Comparison of ENCODE assay signal across 14 cellular contexts in the genomic region with DNA sequence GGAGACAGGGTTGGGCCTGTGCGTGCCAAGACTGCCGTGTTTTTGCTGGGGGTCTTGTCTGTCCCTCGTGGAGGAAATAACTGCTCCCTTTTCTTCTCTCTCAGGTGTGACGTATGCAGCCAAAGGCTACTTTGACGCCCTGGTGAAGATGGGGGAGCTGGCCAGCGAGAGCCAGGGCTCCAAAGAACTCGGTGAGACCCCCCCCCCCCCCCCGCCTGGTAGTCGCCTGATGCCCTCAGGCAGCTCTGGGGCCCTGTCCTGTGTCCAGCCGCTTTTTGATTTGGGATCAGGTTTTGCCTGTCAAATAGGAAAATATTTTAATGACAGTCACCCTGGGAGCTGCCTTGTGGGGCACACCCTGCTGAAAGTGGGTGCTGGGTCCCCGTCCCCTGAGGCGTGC. TPM values are rescaled to one million over a fixed set of nuclear protein-coding genes. Genes with fewer than 3 reads are reported as not detected.
DNase-seq lines count a peak whose midpoint lies in the region; ATAC-seq and TF ChIP-seq lines count a peak whose summit lies in the region.
"Had no signal": no experiment of that assay in that cellular context is flagged by ENCODE, and none has a peak within 500 bp of the region (broad histone marks: within the 10 kb centered on the region; RNA-seq: fewer than 3 reads in every experiment).

No MANE protein-coding gene starts in this region.

- ATAC-seq in left lung: no peak

- H4K20me1 ChIP-seq in BLaER1: peaks cover 27% of the 10 kb centered on the region; the same call in 1 of the 2 replicates

- H3K27ac ChIP-seq in BLaER1 (no peak overlapping the region), angular gyrus (ENCODE audit: low read depth, low read length) (peak overlapping the region; percentile 4), left lung (peak overlapping the region; percentile 41 to 53)

- H3K9me3 ChIP-seq in BLaER1 (no peaks in the 10 kb centered on the region), left lung (no peaks in the 10 kb centered on the region), skeletal muscle satellite cell (replicated peaks; ENCODE audit: low read length) (no peaks in the 10 kb centered on the region)
- H3K9me3 ChIP-seq: BE2C had no signal

- H3K27me3 ChIP-seq in BLaER1 (peaks cover 79% of the 10 kb centered on the region), left lung (no peaks in the 10 kb centered on the region), skeletal muscle satellite cell (ENCODE audit: control insufficient read depth, insufficient read depth, low read length) (no peaks in the 10 kb centered on the region)
- H3K27me3 ChIP-seq: BE2C had no signal

- H3K4me2 ChIP-seq in BLaER1 (0 out of 2 replicates have a peak overlapping the region, but pooled peaks have one; percentile 36), skeletal muscle satellite cell (ENCODE audit: low read length) (peak overlapping the region; percentile 16)

- intact Hi-C loops in left lung (cut with DNase I): no loop called here

- H3K9ac ChIP-seq in BLaER1: no peak overlapping the region
- H3K9ac ChIP-seq in skeletal muscle satellite cell (ENCODE audit: low read depth, low read length): peak overlapping the region; percentile 36

- H3K4me3 ChIP-seq in BLaER1 (no peak overlapping the region), left lung (no peak overlapping the region), skeletal muscle satellite cell (ENCODE audit: low read length) (no peak overlapping the region)

- TF ChIP-seq CTCF in left lung (IDR thresholded peaks at IDR 0.05): no peak

- H3K36me3 ChIP-seq in BLaER1: no peaks in the 10 kb centered on the region
- peaks cover 0 to 21% of the 10 kb centered on the region in 2 donors for H3K36me3 ChIP-seq in left lung
- H3K36me3 ChIP-seq in skeletal muscle satellite cell (ENCODE audit: insufficient read depth, low read length): peaks cover 19% of the 10 kb centered on the region

- H3K4me1 ChIP-seq in BLaER1 (peaks cover 65% of the 10 kb centered on the region), left lung (peaks cover 7 to 16% of the 10 kb centered on the region in 2 donors), skeletal muscle satellite cell (ENCODE audit: control insufficient read depth, insufficient read depth, low read length) (peaks cover 16% of the 10 kb centered on the region)

- DNase-seq in left lung (no peak), NCI-H345 treated with DMSO at 0.1 percent for 48 hours (lab: John Stamatoyannopoulos, UW; ENCODE audit: unreplicated experiment) (no peak), AG20443 (ENCODE audit: low spot score) (no peak), cerebellar cortex (ENCODE audit: low spot score) (no peak)
- no peak for DNase-seq in stimulated activated CD4-positive, alpha-beta T cell treated with anti-CD3 and anti-CD28 coated beads, Interleukin-4, amount 100 ng/mL, for 24 hours
- DNase-seq: activated gamma-delta T cell, KBM-7, NCI-H1694, NCI-H524 treated with DMSO at 0.1 percent for 48 hours, T-helper 9 cell had no signal

RNA-seq across cellular contexts. Expression of a gene that starts 22.8 kb away (rescaled TPM):
- total RNA-seq in left lung: 100 to 1,000 TPM in 1 of 2 donors, 10 to 100 TPM in 1; 76.3 to 135 TPM
- 25.8 and 35.5 TPM in 2 replicates for total RNA-seq in skeletal muscle satellite cell (2012; rRNA removed)
